ENCODE assay signal across 9 cellular contexts in the genomic region with DNA sequence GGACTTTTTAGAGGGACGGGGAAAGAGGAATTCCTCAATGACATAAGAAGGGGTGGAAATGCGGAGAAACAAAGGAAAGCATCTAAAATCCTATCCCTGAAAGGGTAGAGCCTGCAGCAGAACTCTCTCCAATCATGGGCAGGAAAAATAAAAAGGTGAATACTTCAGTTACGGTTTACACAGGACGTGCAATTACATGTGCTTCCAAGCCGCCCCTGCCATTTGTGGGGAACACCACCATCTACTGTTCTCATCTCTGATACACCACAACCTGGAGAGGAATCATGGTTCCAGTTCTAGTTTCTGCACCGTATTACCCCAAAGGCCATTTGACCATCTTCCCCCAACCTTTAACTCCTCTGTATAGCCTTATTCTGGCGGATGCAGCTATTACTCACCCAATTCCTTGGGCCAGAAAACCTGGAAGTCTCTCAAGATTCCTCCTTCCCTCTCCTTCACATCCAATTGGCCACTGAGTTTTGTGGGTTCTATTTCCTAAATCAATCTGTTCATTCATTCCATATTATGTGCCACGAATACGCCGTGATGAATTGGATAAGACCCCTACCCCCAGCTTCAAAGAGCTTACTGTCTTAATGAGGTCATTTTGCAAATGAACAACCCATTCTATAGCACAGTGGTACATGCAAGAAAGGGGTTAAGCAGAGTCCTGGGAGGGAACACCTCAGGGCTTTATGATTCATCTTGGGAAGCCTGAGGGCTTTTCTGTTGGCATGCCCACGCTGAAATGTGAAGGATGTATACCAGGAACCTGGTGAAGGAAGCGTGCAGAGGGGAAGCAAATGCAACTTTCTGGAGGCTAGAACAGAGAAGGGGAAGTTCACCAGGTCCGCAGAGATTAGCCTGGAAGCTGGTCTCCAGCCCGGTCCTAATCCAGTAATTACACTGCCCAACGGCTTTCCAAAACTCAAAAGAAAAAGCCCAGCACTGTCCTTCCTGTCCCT.
A peak's percentile ranks its signal among the peaks of the same experiment; 100 is the strongest.
DNase-seq lines count a peak whose midpoint lies in the region; ATAC-seq and TF ChIP-seq lines count a peak whose summit lies in the region.
"Had no signal": no experiment of that assay in that cellular context is flagged by ENCODE, and none has a peak within 500 bp of the region (broad histone marks: within the 10 kb centered on the region; RNA-seq: fewer than 3 reads in every experiment).

No MANE protein-coding gene starts in this region.

- H3K4me1 ChIP-seq in endocrine pancreas (ENCODE audit: control insufficient read depth, insufficient read depth, low read length) (no peaks in the 10 kb centered on the region), rectal smooth muscle tissue (ENCODE audit: control insufficient read depth, insufficient read depth, low read length) (no peaks in the 10 kb centered on the region)

- H3K27ac ChIP-seq in rectal smooth muscle tissue (ENCODE audit: low read depth, low read length), result peak overlapping the region; percentile 75

- peak overlapping the region; percentile 26 for H3K9ac ChIP-seq in endocrine pancreas (ENCODE audit: control insufficient read depth, insufficient read depth, low read length)
- no peak overlapping the region for H3K9ac ChIP-seq in rectal smooth muscle tissue (ENCODE audit: low read length)

- H3K27me3 ChIP-seq in GM06990 (replicated peaks; ENCODE audit: control insufficient read depth, insufficient read depth, low read length) (no peaks in the 10 kb centered on the region), endocrine pancreas (ENCODE audit: control insufficient read depth, insufficient read depth, low read length) (no peaks in the 10 kb centered on the region), rectal smooth muscle tissue (ENCODE audit: control insufficient read depth, insufficient read depth, low read length) (no peaks in the 10 kb centered on the region)

- TF ChIP-seq CTCF in GM06990 (IDR thresholded peaks at IDR 0.05; ENCODE audit: insufficient read depth, low read length, poor library complexity, severe bottlenecking), result no peak

- ATAC-seq in HG03469 (IDR thresholded peaks at IDR 0.05; ENCODE audit: unreplicated experiment), result no peak
- no peak for ATAC-seq in GM19324 (IDR thresholded peaks at IDR 0.05; ENCODE audit: low FRiP score, unreplicated experiment)

- H3K9me3 ChIP-seq in endocrine pancreas (ENCODE audit: control insufficient read depth, low read length), result no peaks in the 10 kb centered on the region

- H3K36me3 ChIP-seq in GM06990 (ENCODE audit: control insufficient read depth, insufficient read depth, low read length), result no peaks in the 10 kb centered on the region
- no peaks in the 10 kb centered on the region for H3K36me3 ChIP-seq in endocrine pancreas (ENCODE audit: control insufficient read depth, insufficient read depth, low read length)
- no peaks in the 10 kb centered on the region for H3K36me3 ChIP-seq in rectal smooth muscle tissue (ENCODE audit: control insufficient read depth, insufficient read depth, low read length)

- intact Hi-C loops in posterior cingulate gyrus (cut with DNase I), result no loop called here

- H3K4me3 ChIP-seq in GM06990 (replicated peaks; ENCODE audit: low read depth, low read length), result peak overlapping the region; percentile 68
- H3K4me3 ChIP-seq in endocrine pancreas (ENCODE audit: control insufficient read depth, insufficient read depth, low read length), result no peak overlapping the region
- peak overlapping the region; percentile 66 for H3K4me3 ChIP-seq in rectal smooth muscle tissue (ENCODE audit: low read length)

- no peak for DNase-seq in GM06990 (ENCODE audit: extremely low read depth, insufficient read length)
- peak; percentile 67 for DNase-seq in NCI-H226
- DNase-seq in posterior cingulate gyrus, result no peak
- DNase-seq in hepatic stellate cell (ENCODE audit: low spot score), result no peak
- DNase-seq: activated gamma-delta T cell treated with Interleukin-2 at 50 U/mL for 16 hours had no signal
